Comparison of ENCODE assay signal across 31 cellular contexts in the genomic region with DNA sequence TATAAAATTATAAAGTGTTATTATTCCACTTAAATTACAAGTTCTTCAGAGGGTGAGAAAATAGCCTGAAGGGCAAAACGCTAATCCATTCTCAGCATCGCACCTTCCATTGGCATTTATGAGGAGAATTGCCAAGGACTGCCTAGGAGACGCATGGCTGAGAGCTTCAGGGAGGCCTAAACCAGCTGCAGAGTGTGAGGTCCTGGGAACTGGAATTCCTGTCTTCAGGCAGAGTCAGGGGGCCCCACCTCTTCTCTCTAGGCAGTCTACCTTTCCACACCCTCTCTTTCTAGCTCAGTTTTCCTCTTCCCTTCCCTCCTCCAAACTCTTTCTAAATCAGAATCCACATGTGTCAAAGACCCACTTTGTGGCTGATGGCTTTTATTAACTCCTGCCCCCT. TPM values are rescaled to one million over a fixed set of nuclear protein-coding genes. Genes with fewer than 3 reads are reported as not detected.
"Had no signal": no experiment of that assay in that cellular context is flagged by ENCODE, and none has a peak within 500 bp of the region (broad histone marks: within the 10 kb centered on the region; RNA-seq: fewer than 3 reads in every experiment).

No MANE protein-coding gene starts in this region.

- H3K9me3 Mint-ChIP-seq: activated T-cell treated with anti-CD3 and anti-CD28 coated beads, Interleukin-2, amount 50 U/mL, for 72 hours; central memory CD8-positive, alpha-beta T cell; dendritic cell treated with granulocyte-macrophage colony-stimulating factor and Interleukin-4, amounts not matched to agents 40 ng/mL and 50 ng/mL, for 4 days; endodermal cell; nephron; stimulated activated naive B cell treated with anti-CD40 and anti-IgM and Interleukin-4, amounts not matched to agents 10 μg/mL and 1 μg/mL and 100 μg/mL, for 72 hours; T-helper 2 cell treated with Interferon-gamma antibody and Interleukin-4, amounts not matched to agents 5 μg/mL and 100 μg/mL, for 36 hours had no signal

- H3K27me3 Mint-ChIP-seq: activated CD4-positive, alpha-beta T cell treated with anti-CD3 and anti-CD28 coated beads for 36 hours; activated naive CD8-positive, alpha-beta T cell; central memory CD8-positive, alpha-beta T cell; dendritic cell treated with granulocyte-macrophage colony-stimulating factor and Interleukin-4, amounts not matched to agents 40 ng/mL and 50 ng/mL, for 4 days; stimulated activated naive B cell treated with anti-CD40 and anti-IgM and Interleukin-4, amounts not matched to agents 10 μg/mL and 1 μg/mL and 100 μg/mL, for 72 hours had no signal

- DNase-seq: activated CD4-positive, alpha-beta T cell treated with anti-CD3 and anti-CD28 coated beads for 36 hours; activated CD4-positive, CD25-positive, alpha-beta regulatory T cell; activated naive CD4-positive, alpha-beta T cell; activated T-cell treated with anti-CD3 and anti-CD28 coated beads for 4 hours; activated T-cell treated with anti-CD3 and anti-CD28 coated beads, Interleukin-2, amount 50 U/mL, for 72 hours; anterior cingulate cortex; endodermal cell; foreskin fibroblast; head of caudate nucleus; hippocampal formation; lower lobe of right lung; psoas muscle; stimulated activated CD4-positive, alpha-beta T cell treated with anti-CD3 and anti-CD28 coated beads, Interleukin-15, amount 100 ng/mL, for 24 hours; stimulated activated CD4-positive, alpha-beta T cell treated with anti-CD3 and anti-CD28 coated beads, Interleukin-2, amount 100 ng/mL, for 24 hours; stimulated activated naive B cell treated with anti-CD40 and anti-IgM and Interleukin-4, amounts not matched to agents 10 μg/mL and 1 μg/mL and 100 μg/mL, for 72 hours; stomach; tibial artery had no signal

- H3K4me3 Mint-ChIP-seq: activated CD4-positive, alpha-beta T cell treated with anti-CD3 and anti-CD28 coated beads for 36 hours; activated naive CD8-positive, alpha-beta T cell; activated T-cell treated with anti-CD3 and anti-CD28 coated beads, Interleukin-2, amount 50 U/mL, for 72 hours; central memory CD8-positive, alpha-beta T cell; dendritic cell treated with granulocyte-macrophage colony-stimulating factor and Interleukin-4, amounts not matched to agents 40 ng/mL and 50 ng/mL, for 4 days; endodermal cell; nephron; stimulated activated naive B cell treated with anti-CD40 and anti-IgM and Interleukin-4, amounts not matched to agents 10 μg/mL and 1 μg/mL and 100 μg/mL, for 72 hours; T-helper 2 cell treated with Interferon-gamma antibody and Interleukin-4, amounts not matched to agents 5 μg/mL and 100 μg/mL, for 36 hours had no signal

- ATAC-seq: activated CD4-positive, alpha-beta T cell treated with anti-CD3 and anti-CD28 coated beads for 36 hours; activated T-cell treated with anti-CD3 and anti-CD28 coated beads, Interleukin-2, amount 50 U/mL, for 72 hours; esophagus mucosa; left lobe of liver; lower lobe of right lung; psoas muscle; stimulated activated naive B cell treated with anti-CD40 and anti-IgM and Interleukin-4, amounts not matched to agents 10 μg/mL and 1 μg/mL and 100 μg/mL, for 72 hours had no signal

- H3K27ac Mint-ChIP-seq: activated CD4-positive, alpha-beta T cell treated with anti-CD3 and anti-CD28 coated beads for 36 hours; activated naive CD8-positive, alpha-beta T cell; activated T-cell treated with anti-CD3 and anti-CD28 coated beads, Interleukin-2, amount 50 U/mL, for 72 hours; dendritic cell treated with granulocyte-macrophage colony-stimulating factor and Interleukin-4, amounts not matched to agents 40 ng/mL and 50 ng/mL, for 4 days; endodermal cell; nephron; stimulated activated naive B cell treated with anti-CD40 and anti-IgM and Interleukin-4, amounts not matched to agents 10 μg/mL and 1 μg/mL and 100 μg/mL, for 72 hours; T-helper 2 cell treated with Interferon-gamma antibody and Interleukin-4, amounts not matched to agents 5 μg/mL and 100 μg/mL, for 36 hours had no signal

- FAIRE-seq: bronchial epithelial cell had no signal

- H3K36me3 Mint-ChIP-seq: activated naive CD8-positive, alpha-beta T cell; stimulated activated naive B cell treated with anti-CD40 and anti-IgM and Interleukin-4, amounts not matched to agents 10 μg/mL and 1 μg/mL and 100 μg/mL, for 72 hours had no signal

RNA-seq across cellular contexts. Expression of a gene that starts 35.3 kb away (rescaled TPM):
- total RNA-seq: activated CD4-positive, alpha-beta T cell treated with anti-CD3 and anti-CD28 coated beads for 36 hours; activated T-cell treated with anti-CD3 and anti-CD28 coated beads, Interleukin-2, amount 50 U/mL, for 72 hours; bronchial epithelial cell; endodermal cell; esophagus mucosa; kidney epithelial cell; left lobe of liver; lower lobe of right lung; mesenteric fat pad; mucosa of gallbladder; psoas muscle; right atrium auricular region; smooth muscle cell; stomach; ureter had no signal
